In the genomic region with DNA sequence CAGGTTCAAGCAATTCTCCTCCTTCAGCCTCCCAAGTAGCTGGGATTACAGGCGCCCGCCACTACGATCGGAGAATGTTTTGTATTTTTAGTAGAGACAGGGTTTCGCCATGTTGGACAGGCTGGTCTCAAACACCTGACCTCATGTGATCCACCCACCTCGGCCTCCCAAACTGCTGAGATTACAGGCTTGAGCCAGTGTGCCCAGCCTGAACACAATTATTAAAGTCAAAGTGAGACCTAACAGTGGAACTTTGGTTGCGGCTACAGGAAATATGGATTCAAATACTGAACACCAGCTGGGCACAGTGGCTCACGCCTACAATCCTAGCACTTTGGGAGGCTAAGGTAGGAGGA, we compare ENCODE assay signal across 6 cellular contexts. TPM values are rescaled to one million over a fixed set of nuclear protein-coding genes. Genes with fewer than 3 reads are reported as not detected.
DNase-seq lines count a peak whose midpoint lies in the region; ATAC-seq, FAIRE-seq and TF ChIP-seq lines count a peak whose summit lies in the region.
"Not testable (repeated sequence)": the region's sequence is repeated elsewhere in the genome, so short reads cannot be mapped to it uniquely, and the experiment has no call there.

No MANE protein-coding gene starts in this region.

- not testable (repeated sequence) for H3K36me3 ChIP-seq in RWPE2 (ENCODE audit: low read depth); H1 (ENCODE audit: control insufficient read depth in 2 of 4, insufficient read depth in 4 of 4, low read length in 3 of 4); upper lobe of left lung

- H3K27me3 ChIP-seq in RWPE2 (ENCODE audit: insufficient read depth, poor library complexity, severe bottlenecking); H1 (replicated peaks in 1 of 4; ENCODE audit: control insufficient read depth in 3 of 4, extremely low read depth in 1 of 4, insufficient read depth in 3 of 4, low read length in 3 of 4); upper lobe of left lung: not testable (repeated sequence)

- CTCF ChIA-PET in H1 (lab: Charles Lee; ENCODE audit: partially characterized antibody), result interaction anchor here (0.6 to 7.2 kb wide), 6 partner anchors 18 to 51 kb away, joined by 3 to 62 read pairs (median 6); partner anchors contain the start of genes MTX1, THBS3 and TRIM46

- WGBS in H1 (ENCODE audit: extremely low coverage in 1 of 2, insufficient coverage in 1 of 2, insufficient read length in 1 of 2, insufficient replicate concordance in 2 of 2, low coverage in 1 of 2, low lambda C conversion rate in 2 of 2, missing lambda C conversion rate in 1 of 2), 2 experiments, result 98% methylated on average over 8 of the region's 8 CpGs; no CpG with 5 or more reads in 1 of the 2 experiments
- WGBS in upper lobe of left lung, 2 donors, result 99% methylated on average over 8 of the region's 8 CpGs

- peak overlapping the region; percentile 84 for H3K4me3 ChIP-seq in GM12865 (ENCODE audit: low read depth, low read length)
- not testable (repeated sequence) for H3K4me3 ChIP-seq in RWPE2 (ENCODE audit: severe bottlenecking); H1 (ENCODE audit: extremely low read depth in 1 of 4, insufficient read depth in 2 of 4, low read depth in 3 of 4, low read length in 4 of 4); upper lobe of left lung

- not testable (repeated sequence) for H3K4ac ChIP-seq in H1 (replicated peaks; ENCODE audit: insufficient read length, low read depth, low read length)

- H3K4me3 Mint-ChIP-seq in activated T-helper 1 cell treated with anti-CD3 and anti-CD28 coated beads, Interleukin-12 subunit alpha, Interleukin-12 subunit beta, Interleukin-2, Interleukin-4 antibody, amounts not matched to agents 30 ng/mL and 10 ng/mL and 1 ng/mL, durations not matched to agents 14 hours and 24 hours and 36 hours, result peak overlapping the region; percentile 95
- peak overlapping the region; percentile 94 for H3K4me3 Mint-ChIP-seq in neural crest cell

- H3K4me1 ChIP-seq in RWPE2 (ENCODE audit: insufficient read depth, poor library complexity, severe bottlenecking) (peaks cover 19% of the 10 kb centered on the region), H1 (replicated peaks in 1 of 4; ENCODE audit: control insufficient read depth in 3 of 4, insufficient read depth in 4 of 4, low read length in 3 of 4) (peaks cover 0 to 14% (median 4%) of the 10 kb centered on the region in 4 experiments; a peak in 5 of 7 replicates), upper lobe of left lung (peaks cover 20 to 31% (median 27%) of the 10 kb centered on the region in 4 donors)

- not testable (repeated sequence) for H3K14ac ChIP-seq in H1 (ENCODE audit: insufficient read length)

- not testable (repeated sequence) for H3K18ac ChIP-seq in H1 (ENCODE audit: extremely low read depth, low read length)

- POLR2A ChIA-PET in H1 (lab: Charles Lee; ENCODE audit: partially characterized antibody), result interaction anchor here (1.0 to 11.9 kb wide), 4 partner anchors 14 to 34 kb away, joined by 3 to 235 read pairs (median 26); partner anchors contain the start of genes MTX1 and THBS3

- H3K79me2 ChIP-seq in H1 (ENCODE audit: control insufficient read depth in 1 of 2, insufficient read depth in 2 of 2, low read length in 2 of 2), result not testable (repeated sequence)

- peak overlapping the region; percentile 67 to 73; a peak in 2 of 4 replicates for H3K4me2 ChIP-seq in H1 (ENCODE audit: insufficient read depth in 1 of 2, low read depth in 2 of 2, low read length in 2 of 2)

- H2AFZ ChIP-seq in H1 (ENCODE audit: low read length), result not testable (repeated sequence)

- not testable (repeated sequence) for H3K23ac ChIP-seq in H1 (ENCODE audit: insufficient read length)

- not testable (repeated sequence) for H2BK15ac ChIP-seq in H1 (ENCODE audit: low read length)

- DNase-seq in GM12865 (ENCODE audit: low read depth); RWPE2 (ENCODE audit: low spot score); activated T-helper 1 cell treated with anti-CD3 and anti-CD28 coated beads, Interleukin-12 subunit alpha, Interleukin-12 subunit beta, Interleukin-2, Interleukin-4 antibody, amounts not matched to agents 30 ng/mL and 10 ng/mL and 1 ng/mL, durations not matched to agents 14 hours and 24 hours and 36 hours (ENCODE audit: low spot score); H1 (ENCODE audit: low read depth in 1 of 2, low spot score in 2 of 2); neural crest cell (ENCODE audit: low read depth, low spot score); upper lobe of left lung: not testable (repeated sequence)

- not testable (repeated sequence) for H3K36me3 Mint-ChIP-seq in activated T-helper 1 cell treated with anti-CD3 and anti-CD28 coated beads, Interleukin-12 subunit alpha, Interleukin-12 subunit beta, Interleukin-2, Interleukin-4 antibody, amounts not matched to agents 30 ng/mL and 10 ng/mL and 1 ng/mL, durations not matched to agents 14 hours and 24 hours and 36 hours (ENCODE audit: low read depth); neural crest cell (ENCODE audit: low read depth)

- not testable (repeated sequence) for H2BK5ac ChIP-seq in H1 (ENCODE audit: low read depth, low read length)

- H3K9me3 ChIP-seq in RWPE2 (ENCODE audit: severe bottlenecking); H1 (ENCODE audit: insufficient read depth in 2 of 2, low read depth in 1 of 2, low read length in 1 of 2); upper lobe of left lung: not testable (repeated sequence)

- not testable (repeated sequence) for TF ChIP-seq EP300 in H1 (IDR thresholded peaks at IDR 0.05; ENCODE audit: borderline replicate concordance in 1 of 2, low read depth in 2 of 2, low read length in 2 of 2); upper lobe of left lung (IDR thresholded peaks at IDR 0.05)

- not testable (repeated sequence) for FAIRE-seq in H1 (lab: Jason Lieb, UNC)

- not testable (repeated sequence) for H4K5ac ChIP-seq in H1 (ENCODE audit: insufficient read length, low read depth, low read length)

- not testable (repeated sequence) for ATAC-seq in RWPE2 (ENCODE audit: low read depth); upper lobe of left lung (ENCODE audit: low FRiP score in 2 of 2)

- peaks cover 20% of the 10 kb centered on the region for H3K4me1 Mint-ChIP-seq in activated T-helper 1 cell treated with anti-CD3 and anti-CD28 coated beads, Interleukin-12 subunit alpha, Interleukin-12 subunit beta, Interleukin-2, Interleukin-4 antibody, amounts not matched to agents 30 ng/mL and 10 ng/mL and 1 ng/mL, durations not matched to agents 14 hours and 24 hours and 36 hours (ENCODE audit: low read depth)
- H3K4me1 Mint-ChIP-seq in neural crest cell, result peaks cover 37% of the 10 kb centered on the region

- peak overlapping the region; percentile 45; the same call in 1 of the 2 replicates for H2AK5ac ChIP-seq in H1 (ENCODE audit: low read depth, low read length)

- not testable (repeated sequence) for H2BK120ac ChIP-seq in H1 (replicated peaks; ENCODE audit: low read depth, low read length)

- H3K79me1 ChIP-seq in H1 (ENCODE audit: low read depth, low read length), result not testable (repeated sequence)

- H3K27ac ChIP-seq in RWPE2 (ENCODE audit: poor library complexity, severe bottlenecking) (peak overlapping the region; percentile 73), upper lobe of left lung (peak overlapping the region; percentile 26 to 49 (median 40))
- not testable (repeated sequence) for H3K27ac ChIP-seq in H1 (ENCODE audit: low read depth, low read length)

- not testable (repeated sequence) for H2BK12ac ChIP-seq in H1 (ENCODE audit: low read depth, low read length)

- not testable (repeated sequence) for TF ChIP-seq POLR2A in H1 (IDR thresholded peaks at IDR 0.05; ENCODE audit: control extremely low read depth in 1 of 2, low read depth in 2 of 2, low read length in 2 of 2); upper lobe of left lung (IDR thresholded peaks at IDR 0.05)

- not testable (repeated sequence) for H3K27me3 Mint-ChIP-seq in activated T-helper 1 cell treated with anti-CD3 and anti-CD28 coated beads, Interleukin-12 subunit alpha, Interleukin-12 subunit beta, Interleukin-2, Interleukin-4 antibody, amounts not matched to agents 30 ng/mL and 10 ng/mL and 1 ng/mL, durations not matched to agents 14 hours and 24 hours and 36 hours (ENCODE audit: insufficient read depth); neural crest cell (ENCODE audit: low read depth)

- not testable (repeated sequence) for H3K23me2 ChIP-seq in H1 (ENCODE audit: low read depth, low read length)

- not testable (repeated sequence) for H3K56ac ChIP-seq in H1 (replicated peaks; ENCODE audit: insufficient read length, low read depth, low read length)

- H4K91ac ChIP-seq in H1 (replicated peaks; ENCODE audit: insufficient read length, low read length), result not testable (repeated sequence)

- not testable (repeated sequence) for H2BK20ac ChIP-seq in H1 (ENCODE audit: low read length)

- H4K20me1 ChIP-seq in H1 (replicated peaks in 1 of 2; ENCODE audit: control insufficient read depth in 1 of 2, insufficient read depth in 2 of 2, low read length in 2 of 2), result not testable (repeated sequence)

- intact Hi-C loops in activated T-helper 1 cell treated with anti-CD3 and anti-CD28 coated beads, Interleukin-12 subunit alpha, Interleukin-12 subunit beta, Interleukin-2, Interleukin-4 antibody, amounts not matched to agents 30 ng/mL and 10 ng/mL and 1 ng/mL, durations not matched to agents 14 hours and 24 hours and 36 hours (cut with micrococcal nuclease), result not testable (repeated sequence)

- TF ChIP-seq CTCF in GM12865 (IDR thresholded peaks at IDR 0.05; ENCODE audit: insufficient read depth, low read depth, low read length, missing control alignments); RWPE2 (IDR thresholded peaks at IDR 0.05; ENCODE audit: poor library complexity, severe bottlenecking); H1 (IDR thresholded peaks at IDR 0.05; ENCODE audit: control extremely low read depth in 1 of 3, insufficient read depth in 1 of 3, low read depth in 1 of 3, low read length in 3 of 3); neural crest cell (conservative IDR thresholded peaks at IDR 0.05); upper lobe of left lung (IDR thresholded peaks at IDR 0.05): not testable (repeated sequence)

- not testable (repeated sequence) for H3K9me3 Mint-ChIP-seq in activated T-helper 1 cell treated with anti-CD3 and anti-CD28 coated beads, Interleukin-12 subunit alpha, Interleukin-12 subunit beta, Interleukin-2, Interleukin-4 antibody, amounts not matched to agents 30 ng/mL and 10 ng/mL and 1 ng/mL, durations not matched to agents 14 hours and 24 hours and 36 hours; neural crest cell

- H3K9ac ChIP-seq in H1 (replicated peaks in 1 of 4; ENCODE audit: extremely low read depth in 1 of 4, low read depth in 3 of 4, low read length in 3 of 4), result not testable (repeated sequence)

- not testable (repeated sequence) for TF ChIP-seq RAD21 in H1 (IDR thresholded peaks at IDR 0.05 in 1 of 2, conservative IDR thresholded peaks at IDR 0.05 in 1 of 2; ENCODE audit: low read depth in 2 of 2, low read length in 2 of 2)

- H4K8ac ChIP-seq in H1 (ENCODE audit: extremely low read depth, insufficient read depth, low read length), result not testable (repeated sequence)

- not testable (repeated sequence) for H3K27ac Mint-ChIP-seq in activated T-helper 1 cell treated with anti-CD3 and anti-CD28 coated beads, Interleukin-12 subunit alpha, Interleukin-12 subunit beta, Interleukin-2, Interleukin-4 antibody, amounts not matched to agents 30 ng/mL and 10 ng/mL and 1 ng/mL, durations not matched to agents 14 hours and 24 hours and 36 hours
- peak overlapping the region; percentile 75 for H3K27ac Mint-ChIP-seq in neural crest cell (ENCODE audit: unreplicated experiment)

RNA-seq across cellular contexts. Expression of gene MTX1, which starts 16.9 kb away (rescaled TPM):
- total RNA-seq in activated T-helper 1 cell treated with anti-CD3 and anti-CD28 coated beads, Interleukin-12 subunit alpha, Interleukin-12 subunit beta, Interleukin-2, Interleukin-4 antibody, amounts not matched to agents 30 ng/mL and 10 ng/mL and 1 ng/mL, durations not matched to agents 14 hours and 24 hours and 36 hours, result 61.8 and 62.3 TPM in 2 replicates
- total RNA-seq in H1 (2021; fragmentation: NEBNext Ultra II Directional; extraction: Animal tissue kit (Norgen Biotek cat#: 25700)), result 47.9 and 55.0 TPM in 2 replicates
- polyA plus RNA-seq in H1 (2011; rRNA removed), result 131 and 161 TPM in 2 replicates
- polyA plus RNA-seq in H1 (2011; cell fraction: cytosol; rRNA removed), result 108 TPM
- polyA plus RNA-seq in H1 (2011; cell fraction: nucleus; rRNA removed), result 98.3 TPM
- polyA plus RNA-seq in H1 (2012, experiment 1 of 2), result 52.9 to 74.3 TPM (median 71.2 TPM) in 4 replicates
- polyA plus RNA-seq in H1 (2012, experiment 2 of 2), result 106 TPM
- polyA plus RNA-seq in H1 (2013, experiment 1 of 2), result 37.2 TPM
- polyA plus RNA-seq in H1 (2013, experiment 2 of 2), result 36.4 TPM
- polyA minus RNA-seq in H1 (2011; rRNA and poly(A)+ RNA removed), result 39.0 and 48.9 TPM in 2 replicates
- polyA minus RNA-seq in H1 (2011; cell fraction: cytosol; rRNA and poly(A)+ RNA removed), result 31.5 TPM
- 29.7 TPM for polyA minus RNA-seq in H1 (2011; cell fraction: nucleus; rRNA and poly(A)+ RNA removed)
- total RNA-seq in neural crest cell (36.0 and 38.3 TPM in 2 replicates), upper lobe of left lung (10 to 100 TPM; 23.0 to 68.4 (median 37.4) TPM)

RNA-seq across cellular contexts. Expression of gene THBS3, which starts 17.7 kb away (rescaled TPM):
- total RNA-seq in activated T-helper 1 cell treated with anti-CD3 and anti-CD28 coated beads, Interleukin-12 subunit alpha, Interleukin-12 subunit beta, Interleukin-2, Interleukin-4 antibody, amounts not matched to agents 30 ng/mL and 10 ng/mL and 1 ng/mL, durations not matched to agents 14 hours and 24 hours and 36 hours, result 9.7 and 10.0 TPM in 2 replicates
- total RNA-seq in H1 (2021; fragmentation: NEBNext Ultra II Directional; extraction: Animal tissue kit (Norgen Biotek cat#: 25700)), result 2.6 and 3.0 TPM in 2 replicates
- polyA plus RNA-seq in H1 (2011; rRNA removed), result 3.5 and 5.0 TPM in 2 replicates
- 4.2 TPM for polyA plus RNA-seq in H1 (2011; cell fraction: cytosol; rRNA removed)
- 19.8 TPM for polyA plus RNA-seq in H1 (2011; cell fraction: nucleus; rRNA removed)
- 8.5 to 12.1 TPM (median 11.0 TPM) in 4 replicates for polyA plus RNA-seq in H1 (2012, experiment 1 of 2)
- polyA plus RNA-seq in H1 (2012, experiment 2 of 2), result 4.6 TPM
- polyA plus RNA-seq in H1 (2013, experiment 1 of 2), result 3.6 TPM
- 3.4 TPM for polyA plus RNA-seq in H1 (2013, experiment 2 of 2)
- polyA minus RNA-seq in H1 (2011; rRNA and poly(A)+ RNA removed), result 5.1 and 6.1 TPM in 2 replicates
- 2.2 TPM for polyA minus RNA-seq in H1 (2011; cell fraction: cytosol; rRNA and poly(A)+ RNA removed)
- polyA minus RNA-seq in H1 (2011; cell fraction: nucleus; rRNA and poly(A)+ RNA removed), result 9.2 TPM
- 21.4 TPM in 2 replicates for total RNA-seq in neural crest cell
- total RNA-seq in upper lobe of left lung, result 10 to 100 TPM; 18.3 to 97.4 (median 27.6) TPM

RNA-seq across cellular contexts. Expression of gene ENTREP3, which starts 29.9 kb away (rescaled TPM):
- 40.3 and 45.5 TPM in 2 replicates for total RNA-seq in activated T-helper 1 cell treated with anti-CD3 and anti-CD28 coated beads, Interleukin-12 subunit alpha, Interleukin-12 subunit beta, Interleukin-2, Interleukin-4 antibody, amounts not matched to agents 30 ng/mL and 10 ng/mL and 1 ng/mL, durations not matched to agents 14 hours and 24 hours and 36 hours
- 52.2 and 55.4 TPM in 2 replicates for total RNA-seq in H1 (2021; fragmentation: NEBNext Ultra II Directional; extraction: Animal tissue kit (Norgen Biotek cat#: 25700))
- polyA plus RNA-seq in H1 (2011; rRNA removed), result 22.8 and 39.1 TPM in 2 replicates
- polyA plus RNA-seq in H1 (2011; cell fraction: cytosol; rRNA removed), result 16.5 TPM
- 58.2 TPM for polyA plus RNA-seq in H1 (2011; cell fraction: nucleus; rRNA removed)
- polyA plus RNA-seq in H1 (2012, experiment 1 of 2), result 39.5 to 52.0 TPM (median 47.1 TPM) in 4 replicates
- polyA plus RNA-seq in H1 (2012, experiment 2 of 2), result 47.8 TPM
- 38.5 TPM for polyA plus RNA-seq in H1 (2013, experiment 1 of 2)
- 41.8 TPM for polyA plus RNA-seq in H1 (2013, experiment 2 of 2)
- 8.3 and 11.1 TPM in 2 replicates for polyA minus RNA-seq in H1 (2011; rRNA and poly(A)+ RNA removed)
- polyA minus RNA-seq in H1 (2011; cell fraction: cytosol; rRNA and poly(A)+ RNA removed), result 22.6 TPM
- 19.6 TPM for polyA minus RNA-seq in H1 (2011; cell fraction: nucleus; rRNA and poly(A)+ RNA removed)
- 93.1 and 94.3 TPM in 2 replicates for total RNA-seq in neural crest cell
- 10 to 100 TPM in 5 of 6 donors, 1 to 10 TPM in 1; 9.3 to 30.3 (median 20.6) TPM for total RNA-seq in upper lobe of left lung

RNA-seq across cellular contexts. Expression of gene SCAMP3, which starts 36.8 kb away (rescaled TPM):
- 147 and 168 TPM in 2 replicates for total RNA-seq in activated T-helper 1 cell treated with anti-CD3 and anti-CD28 coated beads, Interleukin-12 subunit alpha, Interleukin-12 subunit beta, Interleukin-2, Interleukin-4 antibody, amounts not matched to agents 30 ng/mL and 10 ng/mL and 1 ng/mL, durations not matched to agents 14 hours and 24 hours and 36 hours
- 48.9 and 50.0 TPM in 2 replicates for total RNA-seq in H1 (2021; fragmentation: NEBNext Ultra II Directional; extraction: Animal tissue kit (Norgen Biotek cat#: 25700))
- polyA plus RNA-seq in H1 (2011; rRNA removed), result 143 and 151 TPM in 2 replicates
- polyA plus RNA-seq in H1 (2011; cell fraction: cytosol; rRNA removed), result 87.8 TPM
- 85.4 TPM for polyA plus RNA-seq in H1 (2011; cell fraction: nucleus; rRNA removed)
- polyA plus RNA-seq in H1 (2012, experiment 1 of 2), result 44.1 to 56.0 TPM (median 54.1 TPM) in 4 replicates
- polyA plus RNA-seq in H1 (2012, experiment 2 of 2), result 104 TPM
- 63.7 TPM for polyA plus RNA-seq in H1 (2013, experiment 1 of 2)
- polyA plus RNA-seq in H1 (2013, experiment 2 of 2), result 73.0 TPM
- polyA minus RNA-seq in H1 (2011; rRNA and poly(A)+ RNA removed), result 54.5 and 60.6 TPM in 2 replicates
- 35.5 TPM for polyA minus RNA-seq in H1 (2011; cell fraction: cytosol; rRNA and poly(A)+ RNA removed)
- 21.9 TPM for polyA minus RNA-seq in H1 (2011; cell fraction: nucleus; rRNA and poly(A)+ RNA removed)
- total RNA-seq in neural crest cell, result 68.9 and 75.3 TPM in 2 replicates
- 10 to 100 TPM; 61.5 to 96.1 (median 70.4) TPM for total RNA-seq in upper lobe of left lung

RNA-seq across cellular contexts. Expression of gene CLK2, which starts 47.9 kb away (rescaled TPM):
- 87.0 and 91.6 TPM in 2 replicates for total RNA-seq in activated T-helper 1 cell treated with anti-CD3 and anti-CD28 coated beads, Interleukin-12 subunit alpha, Interleukin-12 subunit beta, Interleukin-2, Interleukin-4 antibody, amounts not matched to agents 30 ng/mL and 10 ng/mL and 1 ng/mL, durations not matched to agents 14 hours and 24 hours and 36 hours
- total RNA-seq in H1 (2021; fragmentation: NEBNext Ultra II Directional; extraction: Animal tissue kit (Norgen Biotek cat#: 25700)), result 58.2 and 62.2 TPM in 2 replicates
- 76.0 and 98.8 TPM in 2 replicates for polyA plus RNA-seq in H1 (2011; rRNA removed)
- 73.0 TPM for polyA plus RNA-seq in H1 (2011; cell fraction: cytosol; rRNA removed)
- polyA plus RNA-seq in H1 (2011; cell fraction: nucleus; rRNA removed), result 458 TPM
- 49.9 to 84.8 TPM (median 77.3 TPM) in 4 replicates for polyA plus RNA-seq in H1 (2012, experiment 1 of 2)
- polyA plus RNA-seq in H1 (2012, experiment 2 of 2), result 31.5 TPM
- polyA plus RNA-seq in H1 (2013, experiment 1 of 2), result 59.7 TPM
- 53.7 TPM for polyA plus RNA-seq in H1 (2013, experiment 2 of 2)
- 74.1 and 100 TPM in 2 replicates for polyA minus RNA-seq in H1 (2011; rRNA and poly(A)+ RNA removed)
- 37.4 TPM for polyA minus RNA-seq in H1 (2011; cell fraction: cytosol; rRNA and poly(A)+ RNA removed)
- polyA minus RNA-seq in H1 (2011; cell fraction: nucleus; rRNA and poly(A)+ RNA removed), result 107 TPM
- 101 and 104 TPM in 2 replicates for total RNA-seq in neural crest cell
- 10 to 100 TPM; 32.7 to 92.2 (median 48.1) TPM for total RNA-seq in upper lobe of left lung
